ENCODE assay signal across 1 cellular context in genomic region chr5:37326536-37326935, GRCh38.
TF ChIP-seq lines count a peak whose summit lies in the region.

No MANE protein-coding gene starts in this region.

TF ChIP-seq in HepG2, 621 proteins besides CTCF, POLR2A, EP300 and RAD21 (continued from another document):
- no peak for TF ChIP-seq KIAA2018 (CRISPR knock-in tag; IDR thresholded peaks at IDR 0.05; ENCODE audit: borderline replicate concordance)
- TF ChIP-seq SP1 (IDR thresholded peaks at IDR 0.05): no peak
- no peak for TF ChIP-seq SP1 (CRISPR knock-in tag; IDR thresholded peaks at IDR 0.05)
